Comparison of ENCODE assay signal across 7 cellular contexts in the genomic region with DNA sequence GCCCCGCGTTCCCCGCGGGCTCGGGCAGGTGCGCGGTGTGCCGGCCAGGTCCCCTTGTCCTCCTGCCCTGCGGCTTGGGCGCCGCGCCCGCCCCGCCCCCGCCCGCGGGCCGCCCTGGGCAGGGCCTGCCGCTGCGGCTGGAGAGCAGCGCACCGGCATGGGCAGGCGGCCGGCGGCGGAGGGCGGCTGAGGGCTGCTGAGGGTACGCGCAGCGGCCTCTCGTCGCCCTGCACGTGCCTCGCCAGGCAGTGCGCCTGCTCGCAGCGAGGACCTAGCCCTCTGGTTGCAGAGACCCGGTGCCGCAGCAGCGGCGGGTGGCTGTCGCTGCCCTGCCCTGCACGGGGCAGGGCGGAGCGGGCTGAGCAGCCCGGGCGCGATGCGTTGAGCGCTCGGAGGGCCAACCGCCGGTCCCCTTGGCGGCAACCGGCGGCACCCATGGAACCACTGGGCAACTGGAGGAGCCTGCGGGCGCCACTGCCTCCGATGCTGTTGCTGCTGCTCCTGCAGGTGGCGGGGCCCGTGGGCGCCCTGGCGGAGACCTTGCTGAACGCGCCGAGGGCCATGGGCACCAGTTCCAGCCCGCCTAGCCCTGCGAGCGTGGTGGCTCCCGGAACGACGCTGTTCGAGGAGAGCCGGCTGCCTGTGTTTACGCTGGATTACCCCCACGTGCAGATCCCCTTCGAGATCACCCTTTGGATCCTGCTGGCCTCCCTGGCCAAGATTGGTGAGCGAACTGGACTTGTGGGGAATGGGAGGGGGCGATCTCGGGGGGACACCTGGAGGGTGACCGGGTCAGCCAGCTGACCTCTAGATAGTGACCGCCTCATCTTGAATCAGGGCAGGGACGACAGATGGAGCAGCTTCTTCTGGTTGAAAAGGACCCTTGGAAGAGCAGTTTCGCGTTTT. TPM values are rescaled to one million over a fixed set of nuclear protein-coding genes. Genes with fewer than 3 reads are reported as not detected.
DNase-seq lines count a peak whose midpoint lies in the region; ATAC-seq and TF ChIP-seq lines count a peak whose summit lies in the region.

A gene with protein sequence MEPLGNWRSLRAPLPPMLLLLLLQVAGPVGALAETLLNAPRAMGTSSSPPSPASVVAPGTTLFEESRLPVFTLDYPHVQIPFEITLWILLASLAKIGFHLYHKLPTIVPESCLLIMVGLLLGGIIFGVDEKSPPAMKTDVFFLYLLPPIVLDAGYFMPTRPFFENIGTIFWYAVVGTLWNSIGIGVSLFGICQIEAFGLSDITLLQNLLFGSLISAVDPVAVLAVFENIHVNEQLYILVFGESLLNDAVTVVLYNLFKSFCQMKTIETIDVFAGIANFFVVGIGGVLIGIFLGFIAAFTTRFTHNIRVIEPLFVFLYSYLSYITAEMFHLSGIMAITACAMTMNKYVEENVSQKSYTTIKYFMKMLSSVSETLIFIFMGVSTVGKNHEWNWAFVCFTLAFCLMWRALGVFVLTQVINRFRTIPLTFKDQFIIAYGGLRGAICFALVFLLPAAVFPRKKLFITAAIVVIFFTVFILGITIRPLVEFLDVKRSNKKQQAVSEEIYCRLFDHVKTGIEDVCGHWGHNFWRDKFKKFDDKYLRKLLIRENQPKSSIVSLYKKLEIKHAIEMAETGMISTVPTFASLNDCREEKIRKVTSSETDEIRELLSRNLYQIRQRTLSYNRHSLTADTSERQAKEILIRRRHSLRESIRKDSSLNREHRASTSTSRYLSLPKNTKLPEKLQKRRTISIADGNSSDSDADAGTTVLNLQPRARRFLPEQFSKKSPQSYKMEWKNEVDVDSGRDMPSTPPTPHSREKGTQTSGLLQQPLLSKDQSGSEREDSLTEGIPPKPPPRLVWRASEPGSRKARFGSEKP (plus strand): TSS at position 140 of the 906 bp plus-strand sequence. CDS start 296 bp downstream, at position 436.

- H3K4me1 ChIP-seq in right lobe of liver: peaks cover 0 to 14% (median 0%) of the 10 kb centered on the region in 4 donors
- H3K4me1 ChIP-seq in stomach smooth muscle (ENCODE audit: control insufficient read depth, insufficient read depth, low read length): peaks cover 16% of the 10 kb centered on the region

- no peak for TF ChIP-seq POLR2A in right lobe of liver (IDR thresholded peaks at IDR 0.05)

- H3K9ac ChIP-seq in stomach smooth muscle (ENCODE audit: low read length in 2 of 2): no peak within 1 kb of the TSS

- H3K27me3 ChIP-seq in right lobe of liver (peaks cover 0 to 31% of the 10 kb centered on the region in 2 donors), stomach smooth muscle (ENCODE audit: control insufficient read depth in 1 of 2, insufficient read depth in 2 of 2, low read length in 2 of 2) (peaks cover 19 to 32% of the 10 kb centered on the region in 2 donors)

- no peak for TF ChIP-seq CTCF in GM13977 (IDR thresholded peaks at IDR 0.05; ENCODE audit: extremely low read depth, insufficient read depth, missing control alignments)
- TF ChIP-seq CTCF in right lobe of liver (IDR thresholded peaks at IDR 0.05): no peak

- no peak within 1 kb of the TSS for H3K27ac ChIP-seq in right lobe of liver
- no peak within 1 kb of the TSS for H3K27ac ChIP-seq in stomach smooth muscle (ENCODE audit: low read length)

- H3K9me3 ChIP-seq in right lobe of liver (no peaks in the 10 kb centered on the region), stomach smooth muscle (ENCODE audit: control insufficient read depth in 2 of 2, low read length in 2 of 2) (no peaks in the 10 kb centered on the region)

- ATAC-seq in right lobe of liver (peak; percentile 75 to 87 (median 80)), GM21515 (IDR thresholded peaks at IDR 0.05; ENCODE audit: unreplicated experiment) (no peak)

- in situ Hi-C loops in GM13977 (cut with MboI; ENCODE audit: low pct_unique_long_range_greater_than_20kb, low sequenced_read_pairs, unreplicated experiment): no loop called here

- H3K36me3 ChIP-seq in right lobe of liver: no peaks in the 10 kb centered on the region
- H3K36me3 ChIP-seq in stomach smooth muscle (ENCODE audit: control insufficient read depth in 2 of 2, insufficient read depth in 2 of 2, low read length in 2 of 2): no peaks in the 10 kb centered on the region

- 5% methylated on average over 20 of the region's 85 CpGs for WGBS in right lobe of liver (ENCODE audit: insufficient coverage, low coverage, low lambda C conversion rate, missing lambda C conversion rate)

- DNase-seq in GM13977 (ENCODE audit: low spot score) (peak; percentile 51), NCI-H69 (lab: John Stamatoyannopoulos, UW) (peak; percentile 19), cerebellum (ENCODE audit: low spot score) (peak; percentile 4), right lobe of liver (peak; percentile 33 to 53 (median 50)), NCI-H128 (lab: John Stamatoyannopoulos, UW; ENCODE audit: unreplicated experiment) (no peak)

- peak within 1 kb of the TSS; percentile 37 to 58 (median 44) for H3K4me3 ChIP-seq in right lobe of liver
- H3K4me3 ChIP-seq in stomach smooth muscle (ENCODE audit: low read length in 2 of 2): peak within 1 kb of the TSS; percentile 45 to 62

- intact Hi-C loops in right lobe of liver (cut with DNase I): no loop called here

RNA-seq across cellular contexts. Expression of the gene that starts here (rescaled TPM):
- total RNA-seq in cerebellum (0.36 TPM), right lobe of liver (under 1 TPM in 1 of 6 experiments, not detected in 5; 0.06 TPM)

Comparison
In these comparisons a context has a peak if more than half of its experiments do, and no peak if none do; other contexts are left out.
1. Peak in DNase-seq in cerebellum; RNA of the gene not detected or under 1 TPM.
2. Peak in DNase-seq, ATAC-seq and H3K4me3 ChIP-seq in right lobe of liver; RNA of the gene not detected or under 1 TPM.